In the genomic region with DNA sequence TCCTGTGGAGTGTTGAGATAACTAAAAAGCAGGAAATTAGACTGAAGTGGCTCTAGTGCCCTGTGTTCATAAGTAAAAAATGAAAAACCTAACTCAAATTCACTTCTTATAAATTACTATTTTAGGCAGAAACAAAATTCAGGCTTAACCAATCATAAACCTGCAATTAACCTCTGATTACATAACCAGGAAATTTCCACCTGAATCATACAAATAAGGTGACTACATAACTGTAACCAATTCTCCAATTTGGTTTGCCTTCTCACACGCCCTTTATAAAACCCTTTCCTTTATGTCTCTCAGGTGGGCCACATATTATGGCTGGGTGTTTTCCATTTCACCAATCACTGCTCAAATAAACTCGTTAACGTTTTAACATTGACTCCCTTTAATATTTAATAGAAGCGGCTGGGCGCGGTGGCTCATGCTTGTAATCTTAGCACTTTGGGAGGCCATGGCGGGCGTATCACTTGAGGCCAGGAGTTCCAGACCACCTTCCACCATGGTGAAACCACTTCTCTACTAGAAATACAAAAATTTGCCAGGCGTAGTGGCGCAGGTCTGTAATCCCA, we compare ENCODE assay signal across 8 cellular contexts. TPM values are rescaled to one million over a fixed set of nuclear protein-coding genes. Genes with fewer than 3 reads are reported as not detected.
DNase-seq lines count a peak whose midpoint lies in the region; ATAC-seq, FAIRE-seq and TF ChIP-seq lines count a peak whose summit lies in the region.

No MANE protein-coding gene starts in this region.

- no peaks in the 10 kb centered on the region for H3K9me2 ChIP-seq in Loucy (replicated peaks; ENCODE audit: low read depth, low read length)

- peak overlapping the region; percentile 92 for H3K27ac Mint-ChIP-seq in memory B cell

- no peaks in the 10 kb centered on the region for H3K27me3 Mint-ChIP-seq in memory B cell

- no peak for TF ChIP-seq CTCF in D721Med (IDR thresholded peaks at IDR 0.05; ENCODE audit: insufficient read depth, missing control alignments)
- no peak for TF ChIP-seq CTCF in Loucy (conservative IDR thresholded peaks at IDR 0.05; ENCODE audit: low read length)
- no peak for TF ChIP-seq CTCF in upper lobe of left lung (IDR thresholded peaks at IDR 0.05)

- peak; percentile 29 for FAIRE-seq in D721Med (lab: Jason Lieb, UNC)

- peak overlapping the region; percentile 88 for H3K9ac ChIP-seq in Loucy (ENCODE audit: low read depth, low read length, poor library complexity, severe bottlenecking)

- 1% methylated on average over 10 of the region's 10 CpGs for WGBS in upper lobe of left lung, 2 donors

- H3K9me3 ChIP-seq in Loucy (ENCODE audit: insufficient read depth, low read depth, low read length), result no peaks in the 10 kb centered on the region
- no peaks in the 10 kb centered on the region for H3K9me3 ChIP-seq in upper lobe of left lung

- H2AFZ ChIP-seq in Loucy (ENCODE audit: low read length), result peak overlapping the region; percentile 96

- H3K9me3 Mint-ChIP-seq in memory B cell, result no peaks in the 10 kb centered on the region

- H3K4me3 ChIP-seq in Loucy (ENCODE audit: low read length, poor library complexity, severe bottlenecking) (peak overlapping the region; percentile 98), upper lobe of left lung (peak overlapping the region; percentile 67 to 94 (median 80))

- H3K4me2 ChIP-seq in Loucy (ENCODE audit: low read depth, low read length, poor library complexity, severe bottlenecking), result peak overlapping the region; percentile 96

- peaks cover 8% of the 10 kb centered on the region for H3K36me3 Mint-ChIP-seq in memory B cell

- H3K4me1 Mint-ChIP-seq in memory B cell, result peaks cover 11% of the 10 kb centered on the region

- H3K4me1 ChIP-seq in Loucy (ENCODE audit: insufficient read depth, low read length, poor library complexity, severe bottlenecking) (peaks cover 15% of the 10 kb centered on the region), upper lobe of left lung (peaks cover 6 to 18% (median 12%) of the 10 kb centered on the region in 4 donors)

- H3F3A ChIP-seq in Loucy (ENCODE audit: low read depth), result no peaks in the 10 kb centered on the region

- peaks cover 38% of the 10 kb centered on the region for H3K79me2 ChIP-seq in Loucy (ENCODE audit: insufficient read depth, low read length)

- peak overlapping the region; percentile 89 to 94 (median 92) for H3K27ac ChIP-seq in upper lobe of left lung

- DNase-seq in D721Med (ENCODE audit: insufficient read length, low spot score), result no peak
- peak; percentile 5 for DNase-seq in central memory CD4-positive, alpha-beta T cell
- DNase-seq in memory B cell (ENCODE audit: low spot score in 2 of 2), result no peak
- DNase-seq in upper lobe of left lung, result no peak

- no peaks in the 10 kb centered on the region for H3K27me3 ChIP-seq in Loucy (ENCODE audit: insufficient read depth, low read length, poor library complexity, severe bottlenecking)
- no peaks in the 10 kb centered on the region for H3K27me3 ChIP-seq in upper lobe of left lung

- peak overlapping the region; percentile 99 for H3K4me3 Mint-ChIP-seq in memory B cell

- ATAC-seq in memory B cell (ENCODE audit: low read depth) (no peak), upper lobe of left lung (ENCODE audit: low FRiP score in 2 of 2) (no peak), GM19452 (IDR thresholded peaks at IDR 0.05; ENCODE audit: unreplicated experiment) (no peak), GM21528 (IDR thresholded peaks at IDR 0.05; ENCODE audit: low FRiP score, unreplicated experiment) (no peak), HG03457 (IDR thresholded peaks at IDR 0.05; ENCODE audit: unreplicated experiment) (no peak)

- TF ChIP-seq EP300 in upper lobe of left lung (IDR thresholded peaks at IDR 0.05), result no peak

- peaks cover 12% of the 10 kb centered on the region for H4K20me1 ChIP-seq in Loucy (ENCODE audit: insufficient read depth, low read length, poor library complexity, severe bottlenecking)

- TF ChIP-seq POLR2A in upper lobe of left lung (IDR thresholded peaks at IDR 0.05), result no peak

- H3K36me3 ChIP-seq in Loucy (ENCODE audit: insufficient read depth, low read length) (peaks cover 1% of the 10 kb centered on the region; the same call in 1 of the 2 replicates), upper lobe of left lung (peaks cover under 1 to 16% (median 7%) of the 10 kb centered on the region in 4 donors)

RNA-seq across cellular contexts. Expression of a gene that starts 22.9 kb away (rescaled TPM):
- 1 to 10 TPM; 1.1 to 5.2 (median 2.3) TPM for total RNA-seq in upper lobe of left lung
